In the genomic region with DNA sequence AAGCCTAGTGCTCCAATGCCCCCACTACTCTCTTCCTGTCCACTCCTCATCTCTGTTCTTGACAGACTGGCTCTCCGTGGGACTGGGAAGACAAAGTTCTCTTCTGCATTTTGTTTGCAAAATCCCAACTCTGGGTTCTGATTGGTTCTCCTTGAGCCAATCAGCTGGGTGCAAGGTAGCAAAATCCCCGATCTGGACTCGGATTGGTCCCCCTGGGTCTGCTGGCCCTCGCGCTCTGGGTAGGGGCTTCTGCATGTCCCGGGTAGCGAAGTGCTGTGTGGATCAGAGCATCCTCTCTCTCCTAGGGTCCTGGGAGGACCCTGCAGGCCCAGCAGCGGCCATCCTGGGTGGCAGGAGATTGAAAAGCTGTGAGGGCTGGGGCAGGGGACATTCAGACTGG, we compare ENCODE assay signal across 1 cellular context.
TF ChIP-seq lines count a peak whose summit lies in the region.

No MANE protein-coding gene starts in this region.

TF ChIP-seq in GM23338, 12 proteins besides CTCF, POLR2A, EP300 and RAD21 (continued from another document):
- TF ChIP-seq ZNF462 (CRISPR knock-in tag; IDR thresholded peaks at IDR 0.05) = no peak
TF ChIP-seq in GM23338: peak in this region for 0.
